Comparison of ENCODE assay signal across 1 cellular context in genomic region chr2:98394595-98395153, GRCh38.
TF ChIP-seq lines count a peak whose summit lies in the region.

No MANE protein-coding gene starts in this region.

TF ChIP-seq in GM23338, 12 proteins besides CTCF, POLR2A, EP300 and RAD21 (continued from another document):
- TF ChIP-seq, protein P1, sequence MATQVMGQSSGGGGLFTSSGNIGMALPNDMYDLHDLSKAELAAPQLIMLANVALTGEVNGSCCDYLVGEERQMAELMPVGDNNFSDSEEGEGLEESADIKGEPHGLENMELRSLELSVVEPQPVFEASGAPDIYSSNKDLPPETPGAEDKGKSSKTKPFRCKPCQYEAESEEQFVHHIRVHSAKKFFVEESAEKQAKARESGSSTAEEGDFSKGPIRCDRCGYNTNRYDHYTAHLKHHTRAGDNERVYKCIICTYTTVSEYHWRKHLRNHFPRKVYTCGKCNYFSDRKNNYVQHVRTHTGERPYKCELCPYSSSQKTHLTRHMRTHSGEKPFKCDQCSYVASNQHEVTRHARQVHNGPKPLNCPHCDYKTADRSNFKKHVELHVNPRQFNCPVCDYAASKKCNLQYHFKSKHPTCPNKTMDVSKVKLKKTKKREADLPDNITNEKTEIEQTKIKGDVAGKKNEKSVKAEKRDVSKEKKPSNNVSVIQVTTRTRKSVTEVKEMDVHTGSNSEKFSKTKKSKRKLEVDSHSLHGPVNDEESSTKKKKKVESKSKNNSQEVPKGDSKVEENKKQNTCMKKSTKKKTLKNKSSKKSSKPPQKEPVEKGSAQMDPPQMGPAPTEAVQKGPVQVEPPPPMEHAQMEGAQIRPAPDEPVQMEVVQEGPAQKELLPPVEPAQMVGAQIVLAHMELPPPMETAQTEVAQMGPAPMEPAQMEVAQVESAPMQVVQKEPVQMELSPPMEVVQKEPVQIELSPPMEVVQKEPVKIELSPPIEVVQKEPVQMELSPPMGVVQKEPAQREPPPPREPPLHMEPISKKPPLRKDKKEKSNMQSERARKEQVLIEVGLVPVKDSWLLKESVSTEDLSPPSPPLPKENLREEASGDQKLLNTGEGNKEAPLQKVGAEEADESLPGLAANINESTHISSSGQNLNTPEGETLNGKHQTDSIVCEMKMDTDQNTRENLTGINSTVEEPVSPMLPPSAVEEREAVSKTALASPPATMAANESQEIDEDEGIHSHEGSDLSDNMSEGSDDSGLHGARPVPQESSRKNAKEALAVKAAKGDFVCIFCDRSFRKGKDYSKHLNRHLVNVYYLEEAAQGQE (IDR thresholded peaks at IDR 0.05; ENCODE audit: unreplicated experiment) = no peak
- TF ChIP-seq JUNB (IDR thresholded peaks at IDR 0.05; ENCODE audit: unreplicated experiment) (no peak), POLR2AphosphoS5 (IDR thresholded peaks at IDR 0.05; ENCODE audit: low read depth) (no peak), EZH2phosphoT487 (IDR thresholded peaks at IDR 0.05; ENCODE audit: unreplicated experiment) (no peak), NANOG (IDR thresholded peaks at IDR 0.05; ENCODE audit: borderline replicate concordance) (no peak), ZNF331 (CRISPR knock-in tag; IDR thresholded peaks at IDR 0.05; ENCODE audit: low read depth) (no peak), EZH2 (IDR thresholded peaks at IDR 0.05; ENCODE audit: low read depth, unreplicated experiment) (no peak), CREB1 (CRISPR knock-in tag; IDR thresholded peaks at IDR 0.05; ENCODE audit: low read depth) (no peak), STAT1 (IDR thresholded peaks at IDR 0.05; ENCODE audit: unreplicated experiment) (no peak)
- TF ChIP-seq, protein P2, sequence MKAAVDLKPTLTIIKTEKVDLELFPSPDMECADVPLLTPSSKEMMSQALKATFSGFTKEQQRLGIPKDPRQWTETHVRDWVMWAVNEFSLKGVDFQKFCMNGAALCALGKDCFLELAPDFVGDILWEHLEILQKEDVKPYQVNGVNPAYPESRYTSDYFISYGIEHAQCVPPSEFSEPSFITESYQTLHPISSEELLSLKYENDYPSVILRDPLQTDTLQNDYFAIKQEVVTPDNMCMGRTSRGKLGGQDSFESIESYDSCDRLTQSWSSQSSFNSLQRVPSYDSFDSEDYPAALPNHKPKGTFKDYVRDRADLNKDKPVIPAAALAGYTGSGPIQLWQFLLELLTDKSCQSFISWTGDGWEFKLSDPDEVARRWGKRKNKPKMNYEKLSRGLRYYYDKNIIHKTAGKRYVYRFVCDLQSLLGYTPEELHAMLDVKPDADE (IDR thresholded peaks at IDR 0.05) = no peak
